Comparison of ENCODE assay signal across 8 cellular contexts in genomic region chr1:10506046-10506676, GRCh38. TPM values are rescaled to one million over a fixed set of nuclear protein-coding genes. Genes with fewer than 3 reads are reported as not detected.
"Had no signal": no experiment of that assay in that cellular context is flagged by ENCODE, and none has a peak within 500 bp of the region (broad histone marks: within the 10 kb centered on the region; RNA-seq: fewer than 3 reads in every experiment).

No MANE protein-coding gene starts in this region.

RNA-seq across cellular contexts. Expression of gene CORT, which starts 56.3 kb away (rescaled TPM):
- total RNA-seq: activated naive CD8-positive, alpha-beta T cell treated with anti-CD3 and anti-CD28 coated beads for 36 hours; body of pancreas; endothelial cell of umbilical vein; fibroblast of villous mesenchyme; gastroesophageal sphincter; glomerular endothelial cell had no signal
- polyA plus RNA-seq: aorta, fibroblast of lung had no signal
